8 cellular contexts compared by ENCODE assay signal in genomic region chr18:50819027-50819726, GRCh38. TPM values are rescaled to one million over a fixed set of nuclear protein-coding genes. Genes with fewer than 3 reads are reported as not detected.
DNase-seq lines count a peak whose midpoint lies in the region; ATAC-seq, FAIRE-seq and TF ChIP-seq lines count a peak whose summit lies in the region.

No MANE protein-coding gene starts in this region.

- no peak overlapping the region for H2BK120ac ChIP-seq in H1 (replicated peaks; ENCODE audit: low read depth, low read length)

- peak; percentile 3 to 34; a peak in 2 of 4 replicates for TF ChIP-seq RAD21 in H1 (IDR thresholded peaks at IDR 0.05 in 1 of 2, conservative IDR thresholded peaks at IDR 0.05 in 1 of 2; ENCODE audit: low read depth in 2 of 2, low read length in 2 of 2)

- no peaks in the 10 kb centered on the region for H3K27me3 ChIP-seq in H1 (replicated peaks in 1 of 4; ENCODE audit: control insufficient read depth in 3 of 4, extremely low read depth in 1 of 4, insufficient read depth in 3 of 4, low read length in 3 of 4)

- POLR2A ChIA-PET in H1 (lab: Charles Lee; ENCODE audit: partially characterized antibody): no interaction called here

- no peaks in the 10 kb centered on the region for H4K20me1 ChIP-seq in H1 (replicated peaks in 1 of 2; ENCODE audit: control insufficient read depth in 1 of 2, insufficient read depth in 2 of 2, low read length in 2 of 2)

- peak; percentile 12 to 46 (median 18); a peak in 3 of 4 replicates for TF ChIP-seq CTCF in H1 (IDR thresholded peaks at IDR 0.05; ENCODE audit: control extremely low read depth in 1 of 3, insufficient read depth in 1 of 3, low read depth in 1 of 3, low read length in 3 of 3)

- peak overlapping the region; percentile 95 for H2AFZ ChIP-seq in H1 (ENCODE audit: low read length)

- H3K9me3 ChIP-seq in H1 (ENCODE audit: insufficient read depth in 2 of 2, low read depth in 1 of 2, low read length in 1 of 2): no peaks in the 10 kb centered on the region

- TF ChIP-seq POLR2A in H1 (IDR thresholded peaks at IDR 0.05; ENCODE audit: control extremely low read depth in 1 of 2, low read depth in 2 of 2, low read length in 2 of 2): no peak

- H2BK20ac ChIP-seq in H1 (ENCODE audit: low read length): no peak overlapping the region

- CTCF ChIA-PET in H1 (lab: Charles Lee; ENCODE audit: partially characterized antibody): interaction anchor here (0.6 to 4.5 kb wide), 16 partner anchors 12 to 747 kb away, joined by 3 to 16 read pairs (median 4); no protein-coding TSS in a partner anchor

- H3K4me2 ChIP-seq in H1 (ENCODE audit: insufficient read depth in 1 of 2, low read depth in 2 of 2, low read length in 2 of 2): peak overlapping the region; percentile 24 to 78

- H3K79me1 ChIP-seq in H1 (ENCODE audit: low read depth, low read length): no peaks in the 10 kb centered on the region

- no peak overlapping the region for H3K23ac ChIP-seq in H1 (ENCODE audit: insufficient read length)

- no peak overlapping the region; the same call in 1 of the 2 replicates for H4K8ac ChIP-seq in H1 (ENCODE audit: extremely low read depth, insufficient read depth, low read length)

- peak; percentile 50 for FAIRE-seq in H1 (lab: Jason Lieb, UNC)

- peaks cover 3 to 12% (median 7%) of the 10 kb centered on the region in 4 experiments; a peak in 6 of 7 replicates for H3K4me1 ChIP-seq in H1 (replicated peaks in 1 of 4; ENCODE audit: control insufficient read depth in 3 of 4, insufficient read depth in 4 of 4, low read length in 3 of 4)

- peaks cover 7% of the 10 kb centered on the region; the same call in 1 of the 2 replicates for H3K23me2 ChIP-seq in H1 (ENCODE audit: low read depth, low read length)

- peak overlapping the region; percentile 22 for H3K4ac ChIP-seq in H1 (replicated peaks; ENCODE audit: insufficient read length, low read depth, low read length)

- H2BK12ac ChIP-seq in H1 (ENCODE audit: low read depth, low read length): no peak overlapping the region

- ATAC-seq in GM21717 (IDR thresholded peaks at IDR 0.05; ENCODE audit: unreplicated experiment): no peak
- no peak for ATAC-seq in GM21515 (IDR thresholded peaks at IDR 0.05; ENCODE audit: unreplicated experiment)

- H2BK5ac ChIP-seq in H1 (ENCODE audit: low read depth, low read length): peak overlapping the region; percentile 66; the same call in 1 of the 2 replicates

- H3K79me2 ChIP-seq in H1 (ENCODE audit: control insufficient read depth in 1 of 2, insufficient read depth in 2 of 2, low read length in 2 of 2): no peaks in the 10 kb centered on the region

- peak overlapping the region; percentile 41; the same call in 1 of the 2 replicates for H3K18ac ChIP-seq in H1 (ENCODE audit: extremely low read depth, low read length)

- TF ChIP-seq EP300 in H1 (IDR thresholded peaks at IDR 0.05; ENCODE audit: borderline replicate concordance in 1 of 2, low read depth in 2 of 2, low read length in 2 of 2): peak in 1 of 2 experiments; percentile 15; a peak in 1 of 3 replicates

- no peak overlapping the region for H3K14ac ChIP-seq in H1 (ENCODE audit: insufficient read length)

- DNase-seq in GM03348 (ENCODE audit: low spot score): peak; percentile 33
- DNase-seq in NCI-H526 (lab: John Stamatoyannopoulos, UW): peak; percentile 37 to 78
- peak; percentile 47 to 78 for DNase-seq in H1 (ENCODE audit: low read depth in 1 of 2, low spot score in 2 of 2)
- DNase-seq in midbrain (lab: John Stamatoyannopoulos, UW): peak; percentile 64
- no peak for DNase-seq in effector CD8-positive, alpha-beta T cell (lab: John Stamatoyannopoulos, UW)
- DNase-seq in T-helper 1 cell: no peak

- 17% methylated on average over 16 of the region's 16 CpGs; no CpG with 5 or more reads in 1 of the 2 experiments for WGBS in H1 (ENCODE audit: extremely low coverage in 1 of 2, insufficient coverage in 1 of 2, insufficient read length in 1 of 2, insufficient replicate concordance in 2 of 2, low coverage in 1 of 2, low lambda C conversion rate in 2 of 2, missing lambda C conversion rate in 1 of 2), 2 experiments

- no peak overlapping the region for H2BK15ac ChIP-seq in H1 (ENCODE audit: low read length)

- H3K27ac ChIP-seq in H1 (ENCODE audit: low read depth, low read length): no peak overlapping the region

- H3K9ac ChIP-seq in H1 (replicated peaks in 1 of 4; ENCODE audit: extremely low read depth in 1 of 4, low read depth in 3 of 4, low read length in 3 of 4): no peak overlapping the region

- no peaks in the 10 kb centered on the region for H3K36me3 ChIP-seq in H1 (ENCODE audit: control insufficient read depth in 2 of 4, insufficient read depth in 4 of 4, low read length in 3 of 4)

- peak overlapping the region in 3 of 4 experiments; percentile 24 to 54 (median 41); a peak in 5 of 8 replicates for H3K4me3 ChIP-seq in H1 (ENCODE audit: extremely low read depth in 1 of 4, insufficient read depth in 2 of 4, low read depth in 3 of 4, low read length in 4 of 4)

- H3K56ac ChIP-seq in H1 (replicated peaks; ENCODE audit: insufficient read length, low read depth, low read length): peak overlapping the region; percentile 74

- H2AK5ac ChIP-seq in H1 (ENCODE audit: low read depth, low read length): no peak overlapping the region

- H4K5ac ChIP-seq in H1 (ENCODE audit: insufficient read length, low read depth, low read length): no peak overlapping the region

- H4K91ac ChIP-seq in H1 (replicated peaks; ENCODE audit: insufficient read length, low read length): no peak overlapping the region

TF ChIP-seq in H1, 55 proteins besides CTCF, POLR2A, EP300 and RAD21:
- TF ChIP-seq GABPA (IDR thresholded peaks at IDR 0.05; ENCODE audit: borderline replicate concordance, insufficient read depth, low read length) (no peak), NANOG (IDR thresholded peaks at IDR 0.05; ENCODE audit: insufficient read depth, low read depth, low read length, poor library complexity, severe bottlenecking) (no peak), EGR1 (IDR thresholded peaks at IDR 0.05; ENCODE audit: borderline replicate concordance, low read depth, low read length) (no peak), E2F6 (IDR thresholded peaks at IDR 0.05) (peak; percentile 84), TAF1 (IDR thresholded peaks at IDR 0.05; ENCODE audit: low read depth, low read length) (no peak), CTBP2 (IDR thresholded peaks at IDR 0.05; ENCODE audit: borderline replicate concordance, insufficient read depth, insufficient read length, low read length) (no peak), MAFK (IDR thresholded peaks at IDR 0.05; ENCODE audit: low read depth, low read length) (peak; percentile 98), SRF (IDR thresholded peaks at IDR 0.05; ENCODE audit: low read depth, low read length) (no peak), MAX (IDR thresholded peaks at IDR 0.05) (peak; percentile 86), USF2 (IDR thresholded peaks at IDR 0.05; ENCODE audit: low read length) (peak; percentile 74), TEAD4 (IDR thresholded peaks at IDR 0.05; ENCODE audit: low read depth, low read length) (peak; percentile 57; the same call in 1 of the 2 replicates), BACH1 (IDR thresholded peaks at IDR 0.05; ENCODE audit: low read length) (peak; percentile 36; the same call in 1 of the 2 replicates)

RNA-seq across cellular contexts. Expression of gene MRO, which starts 0.6 kb away (rescaled TPM):
- total RNA-seq in H1 (2021; fragmentation: NEBNext Ultra II Directional; extraction: Animal tissue kit (Norgen Biotek cat#: 25700)): 0.67 and 1.0 TPM in 2 replicates
- 0.44 and 0.65 TPM in 2 replicates for polyA plus RNA-seq in H1 (2011; rRNA removed)
- 0.59 TPM for polyA plus RNA-seq in H1 (2011; cell fraction: cytosol; rRNA removed)
- 0.46 TPM for polyA plus RNA-seq in H1 (2011; cell fraction: nucleus; rRNA removed)
- polyA plus RNA-seq in H1 (2012, experiment 1 of 2): 0.42 to 2.2 TPM (median 0.77 TPM) in 4 replicates
- 0.21 TPM for polyA plus RNA-seq in H1 (2012, experiment 2 of 2)
- 1.0 TPM for polyA plus RNA-seq in H1 (2013, experiment 1 of 2)
- polyA plus RNA-seq in H1 (2013, experiment 2 of 2): 0.77 TPM
- 0.28 and 1.3 TPM in 2 replicates for polyA minus RNA-seq in H1 (2011; rRNA and poly(A)+ RNA removed)
- 0.95 TPM for polyA minus RNA-seq in H1 (2011; cell fraction: cytosol; rRNA and poly(A)+ RNA removed)
- polyA minus RNA-seq in H1 (2011; cell fraction: nucleus; rRNA and poly(A)+ RNA removed): 0.50 TPM

RNA-seq across cellular contexts. Expression of gene ME2, which starts 59.7 kb away (rescaled TPM):
- 60.3 and 66.9 TPM in 2 replicates for total RNA-seq in H1 (2021; fragmentation: NEBNext Ultra II Directional; extraction: Animal tissue kit (Norgen Biotek cat#: 25700))
- 31.0 and 54.7 TPM in 2 replicates for polyA plus RNA-seq in H1 (2011; rRNA removed)
- 48.4 TPM for polyA plus RNA-seq in H1 (2011; cell fraction: cytosol; rRNA removed)
- 19.2 TPM for polyA plus RNA-seq in H1 (2011; cell fraction: nucleus; rRNA removed)
- polyA plus RNA-seq in H1 (2012, experiment 1 of 2): 35.1 to 54.4 TPM (median 39.6 TPM) in 4 replicates
- 6.8 TPM for polyA plus RNA-seq in H1 (2012, experiment 2 of 2)
- 52.6 TPM for polyA plus RNA-seq in H1 (2013, experiment 1 of 2)
- 51.0 TPM for polyA plus RNA-seq in H1 (2013, experiment 2 of 2)
- 43.6 and 55.0 TPM in 2 replicates for polyA minus RNA-seq in H1 (2011; rRNA and poly(A)+ RNA removed)
- polyA minus RNA-seq in H1 (2011; cell fraction: cytosol; rRNA and poly(A)+ RNA removed): 31.3 TPM
- 46.1 TPM for polyA minus RNA-seq in H1 (2011; cell fraction: nucleus; rRNA and poly(A)+ RNA removed)

Comparison
In these comparisons a context has a peak if more than half of its experiments do, and no peak if none do; other contexts are left out.
1. DNase-seq: peak in GM03348 (single experiment), NCI-H526 (2 of 2), H1 (2 of 2) and midbrain (single experiment); none in effector CD8-positive, alpha-beta T cell (single experiment) and T-helper 1 cell (0 of 5).